ENCODE assay signal across 9 cellular contexts in the genomic region with DNA sequence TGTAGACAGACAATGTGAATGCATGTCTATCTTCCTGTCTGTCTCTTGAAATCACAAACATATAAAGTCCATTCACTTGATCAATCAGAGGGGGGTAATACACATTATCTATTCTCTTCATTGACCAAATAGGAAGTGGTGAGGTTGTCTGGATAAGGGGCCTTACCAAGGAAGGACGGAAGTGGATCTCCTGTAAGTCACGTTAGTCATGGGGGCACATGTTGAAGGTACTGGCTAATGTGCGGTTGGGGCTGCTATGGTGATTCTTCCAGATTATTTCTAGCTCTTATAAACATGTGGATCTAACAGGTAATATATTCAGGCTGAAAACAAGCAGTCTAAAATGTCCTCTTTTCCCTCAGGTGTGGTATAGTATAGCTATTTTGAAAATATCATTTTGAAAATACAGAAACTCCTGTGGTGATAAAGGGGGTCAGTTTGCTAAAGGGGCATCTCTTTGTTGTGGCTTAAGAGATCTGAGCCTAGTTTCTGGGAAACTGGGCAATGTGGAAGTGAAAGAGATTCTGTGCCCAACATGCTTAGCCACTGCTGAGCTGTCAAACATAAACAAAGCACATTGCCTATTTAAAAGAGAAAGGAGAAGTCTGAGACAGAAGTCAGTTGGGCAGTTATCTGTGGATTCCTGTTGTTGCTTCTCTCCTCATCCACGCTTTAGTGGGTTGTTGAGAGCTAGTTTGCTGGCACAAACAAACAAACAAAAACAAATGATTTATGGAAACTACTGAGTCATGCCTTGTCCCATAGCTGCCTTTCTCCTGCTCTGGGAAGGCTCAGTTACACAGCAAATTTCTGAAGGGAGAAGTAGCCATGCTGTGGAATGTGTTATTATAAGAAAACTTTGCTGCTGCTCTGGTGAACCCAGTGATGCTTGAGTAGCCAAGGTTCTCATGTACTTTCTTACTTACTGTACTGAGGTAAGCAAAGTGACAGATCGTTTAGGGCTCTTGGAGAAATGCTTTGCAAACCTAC.
A peak's percentile ranks its signal among the peaks of the same experiment; 100 is the strongest.
DNase-seq lines count a peak whose midpoint lies in the region; ATAC-seq and TF ChIP-seq lines count a peak whose summit lies in the region.
"Had no signal": no experiment of that assay in that cellular context is flagged by ENCODE, and none has a peak within 500 bp of the region (broad histone marks: within the 10 kb centered on the region; RNA-seq: fewer than 3 reads in every experiment).

No MANE protein-coding gene starts in this region.

- WGBS in heart right ventricle, 2 donors = 80 to 87% methylated on average over 5 of the region's 5 CpGs

- no peaks in the 10 kb centered on the region for H3K27me3 ChIP-seq in heart right ventricle

- H3K4me1 Mint-ChIP-seq in activated T-cell treated with anti-CD3 and anti-CD28 coated beads, Interleukin-2, amount 50 U/mL, for 4 hours (ENCODE audit: low read depth) = peaks cover 1% of the 10 kb centered on the region

- H3K27ac ChIP-seq in heart right ventricle = peak overlapping the region in 1 of 10 donors; percentile 68
- H3K27ac ChIP-seq: SK-N-MC had no signal

- no peak for TF ChIP-seq POLR2A in NB4 (IDR thresholded peaks at IDR 0.05; ENCODE audit: extremely low read depth, insufficient read length)

- no peak overlapping the region for H3K4me3 Mint-ChIP-seq in activated T-cell treated with anti-CD3 and anti-CD28 coated beads, Interleukin-2, amount 50 U/mL, for 4 hours

- H3K4me1 ChIP-seq in heart right ventricle = peaks cover 0 to 30% (median 0%) of the 10 kb centered on the region in 9 donors

- ATAC-seq in GM18517 (IDR thresholded peaks at IDR 0.05; ENCODE audit: unreplicated experiment) (peak; percentile 98), HG02610 (IDR thresholded peaks at IDR 0.05; ENCODE audit: unreplicated experiment) (peak; percentile 91), heart right ventricle (peak in 7 of 8 donors; percentile 57 to 71 (median 60))
- ATAC-seq in activated T-cell treated with anti-CD3 and anti-CD28 coated beads, Interleukin-2, amount 50 U/mL, for 4 hours = no peak

- no peaks in the 10 kb centered on the region for H3K36me3 Mint-ChIP-seq in activated T-cell treated with anti-CD3 and anti-CD28 coated beads, Interleukin-2, amount 50 U/mL, for 4 hours (ENCODE audit: insufficient read depth)

- H3K4me3 ChIP-seq in NB4 (ENCODE audit: low read depth, low read length) (no peak overlapping the region), heart right ventricle (no peak overlapping the region)
- H3K4me3 ChIP-seq: SK-N-MC had no signal

- TF ChIP-seq CTCF in NB4 (IDR thresholded peaks at IDR 0.05; ENCODE audit: low read depth, low read length) (no peak), heart right ventricle (IDR thresholded peaks at IDR 0.05) (no peak)

- H3K9me3 ChIP-seq in heart right ventricle = peaks cover 0 to 24% (median 0%) of the 10 kb centered on the region in 11 donors

- no peaks in the 10 kb centered on the region for H3K27me3 Mint-ChIP-seq in activated T-cell treated with anti-CD3 and anti-CD28 coated beads, Interleukin-2, amount 50 U/mL, for 4 hours (ENCODE audit: low read depth)

- H3K9me3 Mint-ChIP-seq in activated T-cell treated with anti-CD3 and anti-CD28 coated beads, Interleukin-2, amount 50 U/mL, for 4 hours = peaks cover 8% of the 10 kb centered on the region

- DNase-seq in NB4 (ENCODE audit: low read depth) (peak; percentile 55), heart right ventricle (no peak), ureter (ENCODE audit: low spot score) (no peak), islet precursor cell (no peak), middle frontal gyrus (ENCODE audit: extremely low spot score, low spot score) (no peak)
- no peak for DNase-seq in activated T-cell treated with anti-CD3 and anti-CD28 coated beads, Interleukin-2, amount 50 U/mL, for 4 hours

- H3K36me3 ChIP-seq in heart right ventricle = no peaks in the 10 kb centered on the region

- intact Hi-C loops in heart right ventricle (cut with DNase I) = no loop called here

Comparison
In these comparisons a context has a peak if more than half of its experiments do, and no peak if none do; other contexts are left out.
1. ATAC-seq: peak in GM18517 (single experiment), HG02610 (single experiment) and heart right ventricle (7 of 8); none in activated T-cell treated with anti-CD3 and anti-CD28 coated beads, Interleukin-2, amount 50 U/mL, for 4 hours (0 of 2).